In genomic region chr16:86074651-86075487, GRCh38 we compare ENCODE assay signal across 1 cellular context.
TF ChIP-seq lines count a peak whose summit lies in the region.

No MANE protein-coding gene starts in this region.

TF ChIP-seq in GM23338, 12 proteins besides CTCF, POLR2A, EP300 and RAD21 (continued from another document):
- TF ChIP-seq ZNF462 (CRISPR knock-in tag; IDR thresholded peaks at IDR 0.05) (no peak), STAT1 (IDR thresholded peaks at IDR 0.05; ENCODE audit: unreplicated experiment) (no peak)
